Comparison of ENCODE assay signal across 26 cellular contexts in the genomic region with DNA sequence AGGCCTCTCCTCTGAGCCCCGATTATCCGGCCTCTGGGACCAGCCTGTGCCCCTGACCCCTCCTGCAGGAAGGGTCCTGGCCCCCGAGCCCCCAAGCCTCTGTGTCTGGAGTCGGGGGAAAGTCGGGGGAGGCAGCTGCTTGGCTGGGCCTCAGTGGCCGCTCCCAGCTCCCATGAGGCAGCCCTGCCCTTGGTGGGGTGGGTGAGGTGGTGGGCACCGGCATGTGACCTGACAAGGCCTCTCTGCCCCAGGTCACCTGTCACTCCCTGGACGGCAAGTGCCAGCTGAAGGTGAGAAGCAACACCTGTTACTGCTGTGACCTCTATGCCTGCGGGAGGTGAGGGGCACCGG. TPM values are rescaled to one million over a fixed set of nuclear protein-coding genes. Genes with fewer than 3 reads are reported as not detected.
"Had no signal": no experiment of that assay in that cellular context is flagged by ENCODE, and none has a peak within 500 bp of the region (broad histone marks: within the 10 kb centered on the region; RNA-seq: fewer than 3 reads in every experiment).

No MANE protein-coding gene starts in this region.

- DNase-seq: activated CD4-positive, alpha-beta memory T cell treated with anti-CD3 and anti-CD28 coated beads for 36 hours; activated CD4-positive, alpha-beta T cell treated with anti-CD3 and anti-CD28 coated beads, Interleukin-2, amount 10 ng/mL, durations not matched to agents 24 days and 14 days; activated CD4-positive, CD25-positive, alpha-beta regulatory T cell treated with anti-CD3 and anti-CD28 coated beads, Interleukin-2, amount 50 U/mL, for 72 hours; activated CD8-positive, alpha-beta memory T cell treated with anti-CD3 and anti-CD28 coated beads, Interleukin-2, amount 50 U/mL, for 4 hours; activated gamma-delta T cell treated with Interleukin-2 at 50 U/mL for 16 hours; activated T-cell treated with anti-CD3 and anti-CD28 coated beads, Interleukin-2, amount 50 U/mL, for 24 hours; dermis blood vessel endothelial cell; effector CD8-positive, alpha-beta T cell; glutamatergic neuron; mesendoderm; retina; stimulated activated CD4-positive, alpha-beta T cell treated with anti-CD3 and anti-CD28 coated beads, Interleukin-4, amount 100 ng/mL, for 1 hour; T-helper 17 cell; T1000 had no signal

- H3K9me3 ChIP-seq: breast epithelium, neutrophil, ovary, prostate gland, vagina had no signal

- H3K36me3 Mint-ChIP-seq: activated CD4-positive, alpha-beta memory T cell treated with anti-CD3 and anti-CD28 coated beads for 36 hours; activated naive CD4-positive, alpha-beta T cell treated with anti-CD3 and anti-CD28 coated beads, Interleukin-2, amount 50 U/mL, for 72 hours; type B pancreatic cell had no signal

- H3K4me3 Mint-ChIP-seq: activated CD4-positive, alpha-beta memory T cell treated with anti-CD3 and anti-CD28 coated beads for 36 hours; activated CD4-positive, alpha-beta T cell treated with anti-CD3 and anti-CD28 coated beads, Interleukin-2, amount 10 ng/mL, durations not matched to agents 24 days and 14 days; activated T-cell treated with anti-CD3 and anti-CD28 coated beads, Interleukin-2, amount 50 U/mL, for 24 hours; central memory CD8-positive, alpha-beta T cell; stimulated activated naive CD8-positive, alpha-beta T cell treated with anti-CD3 and anti-CD28 coated beads, Interleukin-15, Interleukin-2, amounts not matched to agents 100 ng/mL and 50 ng/mL, for 24 hours; T-helper 17 cell; type B pancreatic cell had no signal

- H3K27me3 ChIP-seq: breast epithelium, ovary, vagina had no signal

- H3K36me3 ChIP-seq: breast epithelium, neutrophil, ovary, prostate gland, vagina, WERI-Rb-1 had no signal

- H3K27ac ChIP-seq: breast epithelium, neutrophil, ovary, prostate gland, vagina had no signal

- H3K4me1 Mint-ChIP-seq: activated CD4-positive, alpha-beta T cell treated with anti-CD3 and anti-CD28 coated beads, Interleukin-2, amount 10 ng/mL, durations not matched to agents 24 days and 14 days; central memory CD8-positive, alpha-beta T cell; T-helper 17 cell had no signal

- H3K4me1 ChIP-seq: breast epithelium, prostate gland had no signal

- H3K4me3 ChIP-seq: breast epithelium, ovary, prostate gland, vagina had no signal

- H3K27ac Mint-ChIP-seq: activated CD4-positive, alpha-beta memory T cell treated with anti-CD3 and anti-CD28 coated beads for 36 hours; activated CD4-positive, alpha-beta T cell treated with anti-CD3 and anti-CD28 coated beads, Interleukin-2, amount 10 ng/mL, durations not matched to agents 24 days and 14 days; activated naive CD4-positive, alpha-beta T cell treated with anti-CD3 and anti-CD28 coated beads, Interleukin-2, amount 50 U/mL, for 72 hours; activated T-cell treated with anti-CD3 and anti-CD28 coated beads, Interleukin-2, amount 50 U/mL, for 24 hours; stimulated activated naive CD8-positive, alpha-beta T cell treated with anti-CD3 and anti-CD28 coated beads, Interleukin-15, Interleukin-2, amounts not matched to agents 100 ng/mL and 50 ng/mL, for 24 hours; T-helper 17 cell; type B pancreatic cell had no signal

- H3K9me3 Mint-ChIP-seq: activated CD4-positive, alpha-beta memory T cell treated with anti-CD3 and anti-CD28 coated beads for 36 hours; activated CD4-positive, alpha-beta T cell treated with anti-CD3 and anti-CD28 coated beads, Interleukin-2, amount 10 ng/mL, durations not matched to agents 24 days and 14 days; activated naive CD4-positive, alpha-beta T cell treated with anti-CD3 and anti-CD28 coated beads, Interleukin-2, amount 50 U/mL, for 72 hours; activated T-cell treated with anti-CD3 and anti-CD28 coated beads, Interleukin-2, amount 50 U/mL, for 24 hours; central memory CD8-positive, alpha-beta T cell; nephron; stimulated activated naive CD8-positive, alpha-beta T cell treated with anti-CD3 and anti-CD28 coated beads, Interleukin-15, Interleukin-2, amounts not matched to agents 100 ng/mL and 50 ng/mL, for 24 hours; type B pancreatic cell had no signal

- H3K27me3 Mint-ChIP-seq: activated CD4-positive, alpha-beta memory T cell treated with anti-CD3 and anti-CD28 coated beads for 36 hours; activated CD4-positive, alpha-beta T cell treated with anti-CD3 and anti-CD28 coated beads, Interleukin-2, amount 10 ng/mL, durations not matched to agents 24 days and 14 days; central memory CD8-positive, alpha-beta T cell; stimulated activated naive CD8-positive, alpha-beta T cell treated with anti-CD3 and anti-CD28 coated beads, Interleukin-15, Interleukin-2, amounts not matched to agents 100 ng/mL and 50 ng/mL, for 24 hours; T-helper 17 cell; type B pancreatic cell had no signal

RNA-seq across cellular contexts. Expression of a gene that starts 41.5 kb away (rescaled TPM):
- total RNA-seq: frontal cortex had no signal
